ENCODE assay signal across 1 cellular context in genomic region chr4:153233761-153234371, GRCh38.
A peak's percentile ranks its signal among the peaks of the same experiment; 100 is the strongest.
TF ChIP-seq lines count a peak whose summit lies in the region.

No MANE protein-coding gene starts in this region.

TF ChIP-seq in SK-N-SH treated with all-trans-retinoic acid at 6 μM for 48 hours, 23 proteins besides CTCF, POLR2A, EP300 and RAD21 (continued from another document):
- TF ChIP-seq PATZ1 (CRISPR knock-in tag; IDR thresholded peaks at IDR 0.05; ENCODE audit: borderline replicate concordance) (peak; percentile 78), CSDC2 (CRISPR knock-in tag; IDR thresholded peaks at IDR 0.05) (no peak), ESRRG (CRISPR knock-in tag; IDR thresholded peaks at IDR 0.05) (no peak)
